In genomic region chr10:682931-683447, GRCh38 we compare ENCODE assay signal across 12 cellular contexts. TPM values are rescaled to one million over a fixed set of nuclear protein-coding genes. Genes with fewer than 3 reads are reported as not detected.
DNase-seq lines count a peak whose midpoint lies in the region; ATAC-seq and TF ChIP-seq lines count a peak whose summit lies in the region.
"Had no signal": no experiment of that assay in that cellular context is flagged by ENCODE, and none has a peak within 500 bp of the region (broad histone marks: within the 10 kb centered on the region; RNA-seq: fewer than 3 reads in every experiment).

No MANE protein-coding gene starts in this region.

- H3K4me3 ChIP-seq in BLaER1 treated with 17β-estradiol and CSF1 and Interleukin-3, amounts not matched to agents 10 nM and 100 nM = no peak overlapping the region
- peak overlapping the region; percentile 33 to 55 for H3K4me3 ChIP-seq in ascending aorta
- H3K4me3 ChIP-seq in skeletal muscle tissue (ENCODE audit: low read length in 3 of 3) = peak overlapping the region in 2 of 3 donors; percentile 53 to 60
- H3K4me3 ChIP-seq in left ventricle myocardium inferior = no peak overlapping the region

- H4K20me1 ChIP-seq in BLaER1 treated with 17β-estradiol and CSF1 and Interleukin-3, amounts not matched to agents 10 nM and 100 nM = peaks cover 18 to 92% (median 72%) of the 10 kb centered on the region in 11 experiments; a peak in 20 of 22 replicates

- no peaks in the 10 kb centered on the region for H3K36me3 ChIP-seq in BLaER1 treated with 17β-estradiol and CSF1 and Interleukin-3, amounts not matched to agents 10 nM and 100 nM
- H3K36me3 ChIP-seq in ascending aorta (no peaks in the 10 kb centered on the region), skeletal muscle tissue (ENCODE audit: control insufficient read depth in 3 of 3, insufficient read depth in 3 of 3, low read length in 3 of 3) (no peaks in the 10 kb centered on the region), left ventricle myocardium inferior (no peaks in the 10 kb centered on the region)

- peaks cover 0 to 49% (median 0%) of the 10 kb centered on the region in 11 experiments; a peak in 9 of 22 replicates for H3K27me3 ChIP-seq in BLaER1 treated with 17β-estradiol and CSF1 and Interleukin-3, amounts not matched to agents 10 nM and 100 nM
- H3K27me3 ChIP-seq in ascending aorta (no peaks in the 10 kb centered on the region), skeletal muscle tissue (ENCODE audit: control insufficient read depth in 3 of 3, insufficient read depth in 3 of 3, low read length in 3 of 3) (no peaks in the 10 kb centered on the region), left ventricle myocardium inferior (ENCODE audit: low read depth) (no peaks in the 10 kb centered on the region)

- H3K4me2 ChIP-seq in BLaER1 treated with 17β-estradiol and CSF1 and Interleukin-3, amounts not matched to agents 10 nM and 100 nM = peak overlapping the region; percentile 63 to 88 (median 75)

- TF ChIP-seq CTCF in ascending aorta (IDR thresholded peaks at IDR 0.05) (no peak), glutamatergic neuron (IDR thresholded peaks at IDR 0.05; ENCODE audit: partially characterized antibody, unreplicated experiment) (no peak), left ventricle myocardium inferior (IDR thresholded peaks at IDR 0.05; ENCODE audit: borderline replicate concordance) (no peak)

- peaks cover 23 to 77% (median 68%) of the 10 kb centered on the region in 10 experiments for H3K4me1 ChIP-seq in BLaER1 treated with 17β-estradiol and CSF1 and Interleukin-3, amounts not matched to agents 10 nM and 100 nM
- H3K4me1 ChIP-seq in ascending aorta (peaks cover 5 to 24% of the 10 kb centered on the region in 2 donors), skeletal muscle tissue (ENCODE audit: control insufficient read depth in 3 of 3, insufficient read depth in 3 of 3, low read length in 3 of 3) (peaks cover 41 to 73% (median 57%) of the 10 kb centered on the region in 3 donors), left ventricle myocardium inferior (peaks cover 62% of the 10 kb centered on the region)

- peaks cover 3% of the 10 kb centered on the region for H3K27me3 Mint-ChIP-seq in glutamatergic neuron (ENCODE audit: unreplicated experiment)

- no peak for ATAC-seq in HG03521 (IDR thresholded peaks at IDR 0.05; ENCODE audit: unreplicated experiment)
- ATAC-seq: Right ventricle myocardium inferior had no signal

- intact Hi-C loops in ascending aorta (cut with DNase I) (loop anchor here (2.0 kb wide), 2 partner anchors 16 to 102 kb away; no protein-coding TSS in a partner anchor), left ventricle myocardium inferior (cut with micrococcal nuclease) (no loop called here)

- no peak overlapping the region for H3K9ac ChIP-seq in BLaER1 treated with 17β-estradiol and CSF1 and Interleukin-3, amounts not matched to agents 10 nM and 100 nM
- peak overlapping the region in 2 of 3 donors; percentile 15 to 70 for H3K9ac ChIP-seq in skeletal muscle tissue (ENCODE audit: low read depth in 1 of 3, low read length in 3 of 3)

- peaks cover 0 to 5% (median 0%) of the 10 kb centered on the region in 11 experiments; a peak in 1 of 22 replicates for H3K9me3 ChIP-seq in BLaER1 treated with 17β-estradiol and CSF1 and Interleukin-3, amounts not matched to agents 10 nM and 100 nM (replicated peaks in 1 of 11)
- H3K9me3 ChIP-seq in ascending aorta (no peaks in the 10 kb centered on the region), skeletal muscle tissue (ENCODE audit: control insufficient read depth in 3 of 3, low read length in 3 of 3) (peaks cover 0 to 2% (median 0%) of the 10 kb centered on the region in 3 donors), left ventricle myocardium inferior (replicated peaks) (peaks cover 9% of the 10 kb centered on the region)

- no peak overlapping the region for H3K27ac Mint-ChIP-seq in glutamatergic neuron (ENCODE audit: unreplicated experiment)
- H3K27ac Mint-ChIP-seq: CD4-positive, alpha-beta T cell; immature natural killer cell had no signal

- peak overlapping the region; percentile 40 for H3K4me3 Mint-ChIP-seq in glutamatergic neuron (ENCODE audit: unreplicated experiment)
- H3K4me3 Mint-ChIP-seq: CD4-positive, alpha-beta T cell; immature natural killer cell had no signal

- DNase-seq in ascending aorta (ENCODE audit: low spot score in 2 of 2) = peak in 1 of 2 donors; percentile 38
- DNase-seq in glutamatergic neuron = no peak
- DNase-seq in left ventricle myocardium inferior = no peak
- no peak for DNase-seq in NCI-H2081 (lab: John Stamatoyannopoulos, UW)
- no peak for DNase-seq in NCI-H2107 (lab: John Stamatoyannopoulos, UW)
- DNase-seq: CD4-positive, alpha-beta T cell; immature natural killer cell; MM.1S had no signal

- H3K9me3 Mint-ChIP-seq in glutamatergic neuron (ENCODE audit: unreplicated experiment) = peaks cover 4% of the 10 kb centered on the region
- H3K9me3 Mint-ChIP-seq: CD4-positive, alpha-beta T cell; immature natural killer cell had no signal

- H3K27ac ChIP-seq in BLaER1 treated with 17β-estradiol and CSF1 and Interleukin-3, amounts not matched to agents 10 nM and 100 nM = no peak overlapping the region
- peak overlapping the region; percentile 72 to 88 for H3K27ac ChIP-seq in ascending aorta
- H3K27ac ChIP-seq in skeletal muscle tissue (ENCODE audit: low read depth, low read length) = peak overlapping the region; percentile 88
- no peak overlapping the region for H3K27ac ChIP-seq in left ventricle myocardium inferior (replicated peaks)

- peaks cover 30% of the 10 kb centered on the region for H3K4me1 Mint-ChIP-seq in glutamatergic neuron (ENCODE audit: low read depth, unreplicated experiment)

- no peaks in the 10 kb centered on the region for H3K36me3 Mint-ChIP-seq in glutamatergic neuron (ENCODE audit: unreplicated experiment)
- H3K36me3 Mint-ChIP-seq: immature natural killer cell had no signal

RNA-seq across cellular contexts. Expression of gene DIP2C, which starts 6.5 kb away (rescaled TPM):
- 14.7 TPM for total RNA-seq in ascending aorta
- total RNA-seq in glutamatergic neuron (ENCODE audit: unreplicated experiment) = 52.6 TPM
- 18.8 TPM for total RNA-seq in skeletal muscle tissue
- total RNA-seq in left ventricle myocardium inferior = 30.8 TPM

Comparison
In these comparisons a context has a peak if more than half of its experiments do, and no peak if none do; other contexts are left out.
1. H3K27ac ChIP-seq: peak in ascending aorta (2 of 2) and skeletal muscle tissue (single experiment); none in BLaER1 treated with 17β-estradiol and CSF1 and Interleukin-3, amounts not matched to agents 10 nM and 100 nM (0 of 11) and left ventricle myocardium inferior (single experiment).
2. H3K4me3 ChIP-seq: peak in ascending aorta (2 of 2) and skeletal muscle tissue (2 of 3); none in BLaER1 treated with 17β-estradiol and CSF1 and Interleukin-3, amounts not matched to agents 10 nM and 100 nM (0 of 10) and left ventricle myocardium inferior (single experiment).
3. H3K9ac ChIP-seq: peak in skeletal muscle tissue (2 of 3); none in BLaER1 treated with 17β-estradiol and CSF1 and Interleukin-3, amounts not matched to agents 10 nM and 100 nM (0 of 11).